27 cellular contexts compared by ENCODE assay signal in genomic region chr21:45246535-45247320, GRCh38.
"Had no signal": no experiment of that assay in that cellular context is flagged by ENCODE, and none has a peak within 500 bp of the region (broad histone marks: within the 10 kb centered on the region; RNA-seq: fewer than 3 reads in every experiment).

No MANE protein-coding gene starts in this region.

- H3K36me3 Mint-ChIP-seq: stimulated activated memory B cell treated with anti-CD40 and anti-IgM and Interleukin-4, amounts not matched to agents 10 μg/mL and 1 μg/mL and 100 μg/mL, for 72 hours had no signal

- H3K4me1 Mint-ChIP-seq: activated CD4-positive, alpha-beta T cell treated with anti-CD3 and anti-CD28 coated beads for 36 hours; stimulated activated memory B cell treated with anti-CD40 and anti-IgM and Interleukin-4, amounts not matched to agents 10 μg/mL and 1 μg/mL and 100 μg/mL, for 72 hours; stimulated activated naive CD8-positive, alpha-beta T cell treated with anti-CD3 and anti-CD28 coated beads, Interleukin-15, amount 100 ng/mL, for 72 hours had no signal

- H3K4me1 ChIP-seq: breast epithelium, upper lobe of left lung had no signal

- H3K4me3 ChIP-seq: breast epithelium, right lobe of liver, skin epidermis, upper lobe of left lung had no signal

- H3K4me3 Mint-ChIP-seq: activated CD4-positive, alpha-beta T cell treated with anti-CD3 and anti-CD28 coated beads for 36 hours; activated T-cell treated with anti-CD3 and anti-CD28 coated beads, Interleukin-2, amount 50 U/mL, for 24 hours; naive thymus-derived CD4-positive, alpha-beta T cell; neural crest cell; stimulated activated memory B cell treated with anti-CD40 and anti-IgM and Interleukin-4, amounts not matched to agents 10 μg/mL and 1 μg/mL and 100 μg/mL, for 72 hours; stimulated activated naive CD8-positive, alpha-beta T cell treated with anti-CD3 and anti-CD28 coated beads, Interleukin-15, amount 100 ng/mL, for 72 hours; T-helper 2 cell treated with Interferon-gamma antibody and Interleukin-4, amounts not matched to agents 5 μg/mL and 100 μg/mL, for 36 hours had no signal

- H3K27ac Mint-ChIP-seq: activated CD4-positive, alpha-beta T cell treated with anti-CD3 and anti-CD28 coated beads for 36 hours; activated T-cell treated with anti-CD3 and anti-CD28 coated beads, Interleukin-2, amount 50 U/mL, for 24 hours; stimulated activated memory B cell treated with anti-CD40 and anti-IgM and Interleukin-4, amounts not matched to agents 10 μg/mL and 1 μg/mL and 100 μg/mL, for 72 hours; stimulated activated naive CD8-positive, alpha-beta T cell treated with anti-CD3 and anti-CD28 coated beads, Interleukin-15, amount 100 ng/mL, for 72 hours; T-helper 2 cell treated with Interferon-gamma antibody and Interleukin-4, amounts not matched to agents 5 μg/mL and 100 μg/mL, for 36 hours had no signal

- ATAC-seq: activated CD4-positive, alpha-beta T cell treated with anti-CD3 and anti-CD28 coated beads for 36 hours; left ventricle myocardium superior; naive thymus-derived CD4-positive, alpha-beta T cell; right lobe of liver; stimulated activated memory B cell treated with anti-CD40 and anti-IgM and Interleukin-4, amounts not matched to agents 10 μg/mL and 1 μg/mL and 100 μg/mL, for 72 hours; stimulated activated naive CD8-positive, alpha-beta T cell treated with anti-CD3 and anti-CD28 coated beads, Interleukin-15, amount 100 ng/mL, for 72 hours had no signal

- H3K27me3 ChIP-seq: right lobe of liver, upper lobe of left lung had no signal

- H3K36me3 ChIP-seq: breast epithelium, right lobe of liver, upper lobe of left lung had no signal

- DNase-seq: activated CD4-positive, alpha-beta T cell treated with anti-CD3 and anti-CD28 coated beads for 36 hours; activated CD4-positive, alpha-beta T cell treated with anti-CD3 and anti-CD28 coated beads, Interleukin-2, amount 50 U/mL, for 48 hours; activated CD4-positive, CD25-positive, alpha-beta regulatory T cell; activated CD8-positive, alpha-beta memory T cell treated with anti-CD3 and anti-CD28 coated beads, Interleukin-2, amount 50 U/mL, for 4 hours; activated gamma-delta T cell treated with Interleukin-2 at 50 U/mL for 16 hours; activated naive CD4-positive, alpha-beta T cell treated with anti-CD3 and anti-CD28 coated beads, Interleukin-2, amount 50 U/mL, for 16 hours; activated T-cell treated with anti-CD3 and anti-CD28 coated beads, Interleukin-2, amount 50 U/mL, for 24 hours; central memory CD4-positive, alpha-beta T cell; dermis blood vessel endothelial cell; effector CD8-positive, alpha-beta T cell; glutamatergic neuron; left ventricle myocardium superior; midbrain; naive thymus-derived CD4-positive, alpha-beta T cell; occipital lobe; right lobe of liver; stimulated activated CD4-positive, alpha-beta T cell treated with anti-CD3 and anti-CD28 coated beads, Interleukin-4, amount 100 ng/mL, for 24 hours; stimulated activated naive CD8-positive, alpha-beta T cell treated with anti-CD3 and anti-CD28 coated beads, Interleukin-15, amount 100 ng/mL, for 72 hours; substantia nigra; T-helper 1 cell; upper lobe of left lung had no signal

- H3K27ac ChIP-seq: breast epithelium, epithelial cell of prostate, right lobe of liver, skin epidermis, upper lobe of left lung had no signal
